ENCODE assay signal across 8 cellular contexts in genomic region chr3:4982773-4983738, GRCh38. TPM values are rescaled to one million over a fixed set of nuclear protein-coding genes. Genes with fewer than 3 reads are reported as not detected.
DNase-seq lines count a peak whose midpoint lies in the region; FAIRE-seq and TF ChIP-seq lines count a peak whose summit lies in the region.

No MANE protein-coding gene starts in this region.

- TF ChIP-seq EP300 in transverse colon (IDR thresholded peaks at IDR 0.05; ENCODE audit: low read depth), result no peak

- no peak for DNase-seq in activated naive CD4-positive, alpha-beta T cell treated with anti-CD3 and anti-CD28 coated beads, Interleukin-2, amount 10 ng/mL, durations not matched to agents 7 days and 5 days
- DNase-seq in activated naive CD4-positive, alpha-beta T cell treated with anti-CD3 and anti-CD28 coated beads, Interleukin-2, amount 50 U/mL, for 16 hours, result no peak
- DNase-seq in astrocyte (ENCODE audit: low read depth) (no peak), lower leg skin (ENCODE audit: low spot score in 2 of 2) (no peak), transverse colon (no peak), HuH-7.5 (ENCODE audit: low spot score) (no peak), NCI-H774 (lab: John Stamatoyannopoulos, UW) (no peak)
- DNase-seq in NK-92 treated with Interleukin-12 subunit alpha and Interleukin-12 subunit beta, amount 100 ng/mL, for 24 hours (lab: John Stamatoyannopoulos, UW), result no peak

- no peaks in the 10 kb centered on the region for H3K27me3 ChIP-seq in astrocyte (ENCODE audit: insufficient read depth, low read length)
- H3K27me3 ChIP-seq in transverse colon, result no peaks in the 10 kb centered on the region

- H3K27me3 Mint-ChIP-seq in activated naive CD4-positive, alpha-beta T cell treated with anti-CD3 and anti-CD28 coated beads, Interleukin-2, amount 10 ng/mL, durations not matched to agents 7 days and 5 days, result no peaks in the 10 kb centered on the region
- no peaks in the 10 kb centered on the region for H3K27me3 Mint-ChIP-seq in astrocyte (ENCODE audit: low read depth, unreplicated experiment)

- no peak overlapping the region for H2AFZ ChIP-seq in astrocyte (ENCODE audit: low read depth, low read length)

- TF ChIP-seq CTCF in astrocyte (IDR thresholded peaks at IDR 0.05; ENCODE audit: insufficient read depth, low read depth, low read length) (no peak), lower leg skin (IDR thresholded peaks at IDR 0.05) (no peak), transverse colon (IDR thresholded peaks at IDR 0.05) (no peak)

- 71 to 73% methylated on average over 40 of the region's 40 CpGs for WGBS in lower leg skin, 2 donors
- WGBS in transverse colon (ENCODE audit: low coverage in 1 of 2), 2 donors, result 75 to 81% methylated on average over 11 to 40 of the region's 40 CpGs

- no peaks in the 10 kb centered on the region for H3K9me3 Mint-ChIP-seq in activated naive CD4-positive, alpha-beta T cell treated with anti-CD3 and anti-CD28 coated beads, Interleukin-2, amount 10 ng/mL, durations not matched to agents 7 days and 5 days
- no peaks in the 10 kb centered on the region for H3K9me3 Mint-ChIP-seq in astrocyte (ENCODE audit: unreplicated experiment)

- peak overlapping the region; percentile 90 for H3K27ac Mint-ChIP-seq in activated naive CD4-positive, alpha-beta T cell treated with anti-CD3 and anti-CD28 coated beads, Interleukin-2, amount 10 ng/mL, durations not matched to agents 7 days and 5 days
- peak overlapping the region; percentile 99 for H3K27ac Mint-ChIP-seq in astrocyte (ENCODE audit: unreplicated experiment)

- H3K4me1 ChIP-seq in astrocyte (ENCODE audit: insufficient read depth, low read length) (peaks cover 51% of the 10 kb centered on the region), transverse colon (peaks cover 23 to 69% (median 58%) of the 10 kb centered on the region in 4 donors)

- peaks cover 53% of the 10 kb centered on the region for H3K79me2 ChIP-seq in astrocyte (ENCODE audit: insufficient read depth, low read length)

- H3K36me3 ChIP-seq in astrocyte (ENCODE audit: insufficient read depth, low read length) (peaks cover 28% of the 10 kb centered on the region), transverse colon (no peaks in the 10 kb centered on the region)

- in situ Hi-C loops in transverse colon (cut with MboI; ENCODE audit: low pct_ligation_motif_present in 1 of 4, low pct_unique_long_range_greater_than_20kb in 1 of 4, low sequenced_read_pairs in 3 of 4), result loop anchor here in 1 of 4 donors (25.0 kb wide), 1 partner anchor 146 kb away; no protein-coding TSS in a partner anchor

- peak overlapping the region; percentile 86 for H3K4me2 ChIP-seq in astrocyte (ENCODE audit: low read length)

- TF ChIP-seq POLR2A in lower leg skin (IDR thresholded peaks at IDR 0.05) (no peak), transverse colon (IDR thresholded peaks at IDR 0.05) (no peak)

- H3K9me3 ChIP-seq in astrocyte (ENCODE audit: insufficient read depth, low read depth, low read length) (no peaks in the 10 kb centered on the region), transverse colon (no peaks in the 10 kb centered on the region)

- H3K4me3 ChIP-seq in astrocyte (ENCODE audit: insufficient read depth, low read depth, low read length) (peak overlapping the region; percentile 96), lower leg skin (ENCODE audit: low read depth, poor library complexity, severe bottlenecking) (peak overlapping the region; percentile 1), transverse colon (peak overlapping the region in 2 of 4 donors; percentile 5 to 67)

- peaks cover 64% of the 10 kb centered on the region for H3K4me1 Mint-ChIP-seq in activated naive CD4-positive, alpha-beta T cell treated with anti-CD3 and anti-CD28 coated beads, Interleukin-2, amount 10 ng/mL, durations not matched to agents 7 days and 5 days
- H3K4me1 Mint-ChIP-seq in astrocyte (ENCODE audit: low read depth, unreplicated experiment), result peaks cover 38% of the 10 kb centered on the region

- H3K27ac ChIP-seq in astrocyte (ENCODE audit: low read depth, low read length), result peak overlapping the region; percentile 86
- H3K27ac ChIP-seq in transverse colon, result peak overlapping the region; percentile 99 to 100 (median 100)

- H3K9ac ChIP-seq in astrocyte (ENCODE audit: low read length), result peak overlapping the region; percentile 99

- peak overlapping the region; percentile 97 for H3K4me3 Mint-ChIP-seq in activated naive CD4-positive, alpha-beta T cell treated with anti-CD3 and anti-CD28 coated beads, Interleukin-2, amount 10 ng/mL, durations not matched to agents 7 days and 5 days
- peak overlapping the region; percentile 96 for H3K4me3 Mint-ChIP-seq in astrocyte (ENCODE audit: unreplicated experiment)

- peaks cover 68% of the 10 kb centered on the region for H3K36me3 Mint-ChIP-seq in activated naive CD4-positive, alpha-beta T cell treated with anti-CD3 and anti-CD28 coated beads, Interleukin-2, amount 10 ng/mL, durations not matched to agents 7 days and 5 days
- H3K36me3 Mint-ChIP-seq in astrocyte (ENCODE audit: low read depth, unreplicated experiment), result peaks cover 40% of the 10 kb centered on the region

- H4K20me1 ChIP-seq in astrocyte (ENCODE audit: insufficient read depth, low read length), result peaks cover 35% of the 10 kb centered on the region

- CTCF ChIA-PET in activated naive CD4-positive, alpha-beta T cell treated with anti-CD3 and anti-CD28 coated beads, Interleukin-2, amount 10 ng/mL, durations not matched to agents 7 days and 5 days (lab: Charles Lee), result interaction anchor here (0.7 to 11.3 kb wide), 13 partner anchors 26 to 325 kb away, joined by 3 to 112 read pairs (median 5); no protein-coding TSS in a partner anchor

- FAIRE-seq in astrocyte (lab: Jason Lieb, UNC), result no peak

- intact Hi-C loops in lower leg skin (cut with DNase I; ENCODE audit: low total_unique reads) (loop anchor here (5.0 kb wide), 1 partner anchor 39 kb away; no protein-coding TSS in a partner anchor), transverse colon (cut with DNase I; ENCODE audit: low total_unique reads) (loop anchor here (10.0 kb wide), 1 partner anchor 258 kb away; no protein-coding TSS in a partner anchor)

RNA-seq across cellular contexts. Expression of gene BHLHE40, which starts 3.8 kb away (rescaled TPM):
- 156 and 185 TPM in 2 replicates for total RNA-seq in astrocyte
- total RNA-seq in lower leg skin, result 100 to 1,000 TPM in 3 of 4 donors, 10 to 100 TPM in 1; 69.9 to 178 (median 143) TPM
- total RNA-seq in transverse colon, result 10 to 100 TPM; 13.4 to 50.9 (median 18.0) TPM
